Comparison of ENCODE assay signal across 25 cellular contexts in the genomic region with DNA sequence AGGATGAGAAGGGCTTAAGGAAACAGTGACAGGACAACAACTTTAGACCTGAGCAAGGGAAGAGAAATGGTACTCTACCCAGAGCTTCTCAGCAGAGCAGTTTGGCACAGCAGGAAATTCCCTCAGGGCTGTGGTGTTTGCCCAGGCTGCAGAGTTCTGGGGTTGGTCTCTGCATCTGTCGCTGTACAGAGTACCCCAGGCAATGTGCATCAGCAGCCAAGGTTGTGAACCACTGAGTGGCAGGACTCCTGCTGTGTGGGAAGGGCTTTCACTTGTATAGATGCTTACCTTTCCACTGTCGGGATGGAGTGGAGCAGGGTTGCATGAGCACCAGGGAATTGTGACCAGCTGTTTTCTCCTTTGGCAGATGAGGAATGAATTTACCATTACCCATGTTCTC. TPM values are rescaled to one million over a fixed set of nuclear protein-coding genes. Genes with fewer than 3 reads are reported as not detected.
A peak's percentile ranks its signal among the peaks of the same experiment; 100 is the strongest.
DNase-seq lines count a peak whose midpoint lies in the region; ATAC-seq and TF ChIP-seq lines count a peak whose summit lies in the region.
"Had no signal": no experiment of that assay in that cellular context is flagged by ENCODE, and none has a peak within 500 bp of the region (broad histone marks: within the 10 kb centered on the region; RNA-seq: fewer than 3 reads in every experiment).

No MANE protein-coding gene starts in this region.

- POLR2A ChIA-PET in IMR-90 (lab: Charles Lee; ENCODE audit: unreplicated experiment): no interaction called here

- dilution Hi-C loops in IMR-90 (cut with HindIII; ENCODE audit: low sequenced_read_pairs, unreplicated experiment): no loop called here

- intact Hi-C loops in IMR-90 (cut with micrococcal nuclease): no loop called here

- TF ChIP-seq RAD21 in IMR-90 (IDR thresholded peaks at IDR 0.05; ENCODE audit: low read length): no peak

- H3K27ac ChIP-seq in IMR-90 (ENCODE audit: insufficient read depth, low read length) (no peak overlapping the region), muscle layer of duodenum (ENCODE audit: low read length) (peak overlapping the region; percentile 32), coronary artery (no peak overlapping the region)
- H3K27ac ChIP-seq: C4-2B, epithelial cell of prostate, SJSA1, vagina had no signal

- H2BK5ac ChIP-seq in IMR-90 (ENCODE audit: low read depth, low read length, poor library complexity, severe bottlenecking): no peak overlapping the region

- no peak overlapping the region for H2BK120ac ChIP-seq in IMR-90 (ENCODE audit: low read depth, low read length)

- no TSS peak for BruUV-seq in IMR-90 (replicated peaks; lab: Mats Ljungman, UMichigan)

- no peak overlapping the region for H3K4me3 ChIP-seq in IMR-90 (ENCODE audit: insufficient read depth, low read depth, low read length)
- no peak overlapping the region for H3K4me3 ChIP-seq in muscle layer of duodenum (ENCODE audit: low read depth in 1 of 2, low read length in 2 of 2)
- no peak overlapping the region for H3K4me3 ChIP-seq in coronary artery
- H3K4me3 ChIP-seq: SJSA1, vagina had no signal

- H3K56ac ChIP-seq in IMR-90 (ENCODE audit: extremely low read depth, insufficient read depth, low read length): no peak overlapping the region

- no peaks in the 10 kb centered on the region for H4K20me1 ChIP-seq in IMR-90 (ENCODE audit: insufficient read depth, low read length)

- no peak for TF ChIP-seq POLR2A in IMR-90 (IDR thresholded peaks at IDR 0.05; ENCODE audit: low read depth, low read length)

- no peak; the same call in 1 of the 2 replicates for ATAC-seq in IMR-90 (ENCODE audit: low read depth)
- no peak for ATAC-seq in GM18909 (IDR thresholded peaks at IDR 0.05; ENCODE audit: poor library complexity, unreplicated experiment)
- ATAC-seq: activated CD8-positive, alpha-beta T cell treated with anti-CD3 and anti-CD28 coated beads for 36 hours; left colon; naive thymus-derived CD4-positive, alpha-beta T cell; stimulated activated memory B cell treated with anti-CD40 and anti-IgM and Interleukin-4, amounts not matched to agents 10 μg/mL and 1 μg/mL and 100 μg/mL, for 72 hours; T-cell had no signal

- no peak overlapping the region for H3K4ac ChIP-seq in IMR-90 (ENCODE audit: low read depth, low read length)

- peaks cover 4% of the 10 kb centered on the region for H3K9me1 ChIP-seq in IMR-90 (ENCODE audit: insufficient read depth, low read length)

- H3K36me3 ChIP-seq in IMR-90 (ENCODE audit: control insufficient read depth, insufficient read depth, low read length) (peaks cover 47% of the 10 kb centered on the region), muscle layer of duodenum (ENCODE audit: control insufficient read depth in 1 of 2, insufficient read depth in 2 of 2, low read length in 2 of 2) (peaks cover 35 to 68% of the 10 kb centered on the region in 2 donors)

- H2BK15ac ChIP-seq in IMR-90 (ENCODE audit: low read depth, low read length): no peak overlapping the region

- H3K14ac ChIP-seq in IMR-90 (replicated peaks; ENCODE audit: low read depth, low read length): no peak overlapping the region

- no peak overlapping the region for H2AFZ ChIP-seq in IMR-90 (replicated peaks; ENCODE audit: low read length, poor library complexity)

- H2AK9ac ChIP-seq in IMR-90 (replicated peaks; ENCODE audit: low read depth, low read length, poor library complexity): no peak overlapping the region

- H3K9me3 ChIP-seq in IMR-90 (ENCODE audit: control insufficient read depth, insufficient read depth, low read length): no peaks in the 10 kb centered on the region
- no peaks in the 10 kb centered on the region for H3K9me3 ChIP-seq in muscle layer of duodenum (ENCODE audit: control insufficient read depth in 1 of 2, low read length in 2 of 2)
- H3K9me3 ChIP-seq: SJSA1, vagina had no signal

- H2AK5ac ChIP-seq in IMR-90 (ENCODE audit: low read depth, low read length): no peak overlapping the region

- H4K8ac ChIP-seq in IMR-90 (ENCODE audit: low read depth in 2 of 2, low read length in 2 of 2): no peak overlapping the region

- no peak overlapping the region for H3K4me2 ChIP-seq in IMR-90 (ENCODE audit: low read depth, low read length)

- CTCF ChIA-PET in IMR-90 (lab: Yijun Ruan, JAX): no interaction called here

- DNase-seq in IMR-90 (no peak), NCI-H1417 (lab: John Stamatoyannopoulos, UW) (peak; percentile 46 to 92 (median 79)), NCI-H345 (lab: John Stamatoyannopoulos, UW) (peak; percentile 95), coronary artery (ENCODE audit: low spot score) (no peak)
- no peak for DNase-seq in activated CD4-positive, alpha-beta T cell treated with anti-CD3 and anti-CD28 coated beads for 1 hour
- DNase-seq: activated CD4-positive, CD25-positive, alpha-beta regulatory T cell; activated CD8-positive, alpha-beta T cell treated with anti-CD3 and anti-CD28 coated beads for 36 hours; activated gamma-delta T cell; Calu3; effector CD4-positive, alpha-beta T cell; HCEC 1CT; left colon; naive thymus-derived CD4-positive, alpha-beta T cell; NCI-H1436; NCI-H526 treated with DMSO at 0.1 percent for 48 hours; retina; stimulated activated CD4-positive, alpha-beta T cell treated with anti-CD3 and anti-CD28 coated beads, Interleukin-4, amount 100 ng/mL, for 1 hour; T-cell had no signal

- no CpG with 5 or more reads among the region's 2 CpGs for WGBS in IMR-90 (ENCODE audit: extremely low coverage in 2 of 2, insufficient read length in 1 of 2), 2 experiments

- no peak overlapping the region for H3K18ac ChIP-seq in IMR-90 (ENCODE audit: low read depth, low read length)

- TF ChIP-seq CTCF in IMR-90 (conservative IDR thresholded peaks at IDR 0.05; ENCODE audit: low read depth, low read length) (no peak), coronary artery (IDR thresholded peaks at IDR 0.05) (no peak)

- in situ Hi-C loops in IMR-90 (cut with MboI; ENCODE audit: low sequenced_read_pairs): no loop called here

- peaks cover 0 to 11% of the 10 kb centered on the region in 2 experiments; a peak in 1 of 4 replicates for H3K79me1 ChIP-seq in IMR-90 (ENCODE audit: low read depth in 1 of 2, low read length in 2 of 2)

- H3K27me3 ChIP-seq in IMR-90 (ENCODE audit: control insufficient read depth, insufficient read depth, low read length): no peaks in the 10 kb centered on the region
- H3K27me3 ChIP-seq in muscle layer of duodenum (ENCODE audit: low read depth, low read length): no peaks in the 10 kb centered on the region
- H3K27me3 ChIP-seq: SJSA1, vagina had no signal

- H4K91ac ChIP-seq in IMR-90 (ENCODE audit: insufficient read depth, low read depth, low read length): peak overlapping the region; percentile 29; the same call in 1 of the 2 replicates

- no peak overlapping the region for H4K5ac ChIP-seq in IMR-90 (ENCODE audit: low read depth, low read length)

- H3K4me1 ChIP-seq in IMR-90 (ENCODE audit: control insufficient read depth, insufficient read depth, low read length) (peaks cover 5% of the 10 kb centered on the region), muscle layer of duodenum (ENCODE audit: control insufficient read depth in 1 of 2, insufficient read depth in 2 of 2, low read length in 2 of 2) (no peaks in the 10 kb centered on the region)
- H3K4me1 ChIP-seq: vagina had no signal

- H2BK20ac ChIP-seq in IMR-90 (ENCODE audit: low read depth, low read length): no peak overlapping the region

- H3K23ac ChIP-seq in IMR-90 (ENCODE audit: low read depth, low read length): no peak overlapping the region

- H3K9ac ChIP-seq in IMR-90 (ENCODE audit: low read depth, low read length): no peak overlapping the region

TF ChIP-seq in IMR-90, 13 proteins besides CTCF, POLR2A, EP300 and RAD21:
- TF ChIP-seq CEBPB (IDR thresholded peaks at IDR 0.05; ENCODE audit: low read depth, low read length) (no peak), RCOR1 (IDR thresholded peaks at IDR 0.05; ENCODE audit: insufficient replicate concordance, low read length) (no peak), SMC3 (IDR thresholded peaks at IDR 0.05; ENCODE audit: low read depth, low read length) (no peak), MXI1 (IDR thresholded peaks at IDR 0.05; ENCODE audit: borderline replicate concordance, low read depth, low read length) (no peak), FOS (IDR thresholded peaks at IDR 0.05; ENCODE audit: low read depth, low read length) (no peak), NFE2L2 (IDR thresholded peaks at IDR 0.05; ENCODE audit: low read depth, low read length) (no peak), MAZ (IDR thresholded peaks at IDR 0.05; ENCODE audit: borderline replicate concordance, low read depth, low read length) (no peak), MAFK (IDR thresholded peaks at IDR 0.05; ENCODE audit: low read depth, low read length) (no peak), BHLHE40 (IDR thresholded peaks at IDR 0.05; ENCODE audit: low read depth, low read length) (no peak)
- TF ChIP-seq, protein P1, sequence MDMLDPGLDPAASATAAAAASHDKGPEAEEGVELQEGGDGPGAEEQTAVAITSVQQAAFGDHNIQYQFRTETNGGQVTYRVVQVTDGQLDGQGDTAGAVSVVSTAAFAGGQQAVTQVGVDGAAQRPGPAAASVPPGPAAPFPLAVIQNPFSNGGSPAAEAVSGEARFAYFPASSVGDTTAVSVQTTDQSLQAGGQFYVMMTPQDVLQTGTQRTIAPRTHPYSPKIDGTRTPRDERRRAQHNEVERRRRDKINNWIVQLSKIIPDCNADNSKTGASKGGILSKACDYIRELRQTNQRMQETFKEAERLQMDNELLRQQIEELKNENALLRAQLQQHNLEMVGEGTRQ (IDR thresholded peaks at IDR 0.05; ENCODE audit: low read depth, low read length): no peak
- TF ChIP-seq, protein P2, sequence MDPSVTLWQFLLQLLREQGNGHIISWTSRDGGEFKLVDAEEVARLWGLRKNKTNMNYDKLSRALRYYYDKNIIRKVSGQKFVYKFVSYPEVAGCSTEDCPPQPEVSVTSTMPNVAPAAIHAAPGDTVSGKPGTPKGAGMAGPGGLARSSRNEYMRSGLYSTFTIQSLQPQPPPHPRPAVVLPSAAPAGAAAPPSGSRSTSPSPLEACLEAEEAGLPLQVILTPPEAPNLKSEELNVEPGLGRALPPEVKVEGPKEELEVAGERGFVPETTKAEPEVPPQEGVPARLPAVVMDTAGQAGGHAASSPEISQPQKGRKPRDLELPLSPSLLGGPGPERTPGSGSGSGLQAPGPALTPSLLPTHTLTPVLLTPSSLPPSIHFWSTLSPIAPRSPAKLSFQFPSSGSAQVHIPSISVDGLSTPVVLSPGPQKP (IDR thresholded peaks at IDR 0.05; ENCODE audit: borderline replicate concordance, low read depth, low read length): no peak

RNA-seq across cellular contexts. Expression of a gene that starts 21.2 kb away (rescaled TPM):
- total RNA-seq in IMR-90 (2012; rRNA removed): 33.9 and 38.7 TPM in 2 replicates
- 29.7 and 29.8 TPM in 2 replicates for polyA plus RNA-seq in IMR-90 (2012; rRNA removed)
- polyA plus RNA-seq in IMR-90 (2012; cell fraction: cytosol; rRNA removed): 19.1 and 24.1 TPM in 2 replicates
- 11.1 and 26.9 TPM in 2 replicates for polyA plus RNA-seq in IMR-90 (2012; cell fraction: nucleus; rRNA removed; ENCODE audit: low replicate concordance)

RNA-seq across cellular contexts. Expression of a gene that starts 42.8 kb away (rescaled TPM):
- 349 and 523 TPM in 2 replicates for total RNA-seq in IMR-90 (2012; rRNA removed)
- 887 and 899 TPM in 2 replicates for polyA plus RNA-seq in IMR-90 (2012; rRNA removed)
- polyA plus RNA-seq in IMR-90 (2012; cell fraction: cytosol; rRNA removed): 644 and 1,415 TPM in 2 replicates
- polyA plus RNA-seq in IMR-90 (2012; cell fraction: nucleus; rRNA removed; ENCODE audit: low replicate concordance): 237 and 431 TPM in 2 replicates
- total RNA-seq: Calu3; naive thymus-derived CD4-positive, alpha-beta T cell had no signal
- polyA plus RNA-seq: naive thymus-derived CD4-positive, alpha-beta T cell had no signal

Comparison
In these comparisons a context has a peak if more than half of its experiments do, and no peak if none do; other contexts are left out.
1. DNase-seq: peak in NCI-H1417 (3 of 3) and NCI-H345 (single experiment); none in IMR-90 (single experiment), coronary artery (single experiment) and activated CD4-positive, alpha-beta T cell treated with anti-CD3 and anti-CD28 coated beads for 1 hour (single experiment).